In genomic region chr11:32775908-32776307, GRCh38 we compare ENCODE assay signal across 14 cellular contexts. TPM values are rescaled to one million over a fixed set of nuclear protein-coding genes. Genes with fewer than 3 reads are reported as not detected.
A peak's percentile ranks its signal among the peaks of the same experiment; 100 is the strongest.
DNase-seq lines count a peak whose midpoint lies in the region; ATAC-seq lines count a peak whose summit lies in the region.
"Had no signal": no experiment of that assay in that cellular context is flagged by ENCODE, and none has a peak within 500 bp of the region (broad histone marks: within the 10 kb centered on the region; RNA-seq: fewer than 3 reads in every experiment).

No MANE protein-coding gene starts in this region.

- ATAC-seq in stimulated activated naive CD8-positive, alpha-beta T cell treated with anti-CD3 and anti-CD28 coated beads, Interleukin-15, Interleukin-2, amounts not matched to agents 100 U/mL and 50 U/mL, for 24 hours: no peak
- peak; percentile 61 for ATAC-seq in HG02852 (IDR thresholded peaks at IDR 0.05; ENCODE audit: unreplicated experiment)
- no peak for ATAC-seq in activated CD8-positive, alpha-beta T cell treated with anti-CD3 and anti-CD28 coated beads, Interleukin-2, amount 10 ng/mL, durations not matched to agents 7 days and 5 days
- ATAC-seq: mucosa of descending colon; stimulated activated effector memory CD8-positive, alpha-beta T cell treated with anti-CD3 and anti-CD28 coated beads, Interleukin-12 subunit alpha, Interleukin-12 subunit beta, amount 100 ng/mL, for 72 hours had no signal

- DNase-seq in stimulated activated naive CD8-positive, alpha-beta T cell treated with anti-CD3 and anti-CD28 coated beads, Interleukin-15, Interleukin-2, amounts not matched to agents 100 U/mL and 50 U/mL, for 24 hours: no peak
- no peak for DNase-seq in activated CD8-positive, alpha-beta T cell treated with anti-CD3 and anti-CD28 coated beads, Interleukin-2, amount 10 ng/mL, durations not matched to agents 7 days and 5 days
- DNase-seq in NCI-H1930 (lab: John Stamatoyannopoulos, UW): no peak
- DNase-seq in KG1 (lab: John Stamatoyannopoulos, UW): no peak
- no peak for DNase-seq in NCI-H1436 (lab: John Stamatoyannopoulos, UW)
- DNase-seq in NCI-H748 treated with DMSO at 0.1 percent for 48 hours (lab: John Stamatoyannopoulos, UW): no peak
- DNase-seq: DMS79; mucosa of descending colon; NCI-H1105 treated with DMSO at 0.1 percent for 48 hours; NCI-H446 treated with DMSO at 0.1 percent for 48 hours; stimulated activated CD4-positive, alpha-beta T cell treated with anti-CD3 and anti-CD28 coated beads, Interleukin-2, amount 100 ng/mL, for 24 hours had no signal

- CTCF ChIA-PET in activated CD8-positive, alpha-beta T cell treated with anti-CD3 and anti-CD28 coated beads, Interleukin-2, amount 10 ng/mL, durations not matched to agents 7 days and 5 days (lab: Charles Lee): no interaction called here

- H3K27ac Mint-ChIP-seq in stimulated activated naive CD8-positive, alpha-beta T cell treated with anti-CD3 and anti-CD28 coated beads, Interleukin-15, Interleukin-2, amounts not matched to agents 100 ng/mL and 50 ng/mL, for 24 hours: peak overlapping the region; percentile 23
- H3K27ac Mint-ChIP-seq in activated CD8-positive, alpha-beta T cell treated with anti-CD3 and anti-CD28 coated beads, Interleukin-2, amount 10 ng/mL, durations not matched to agents 7 days and 5 days: peak overlapping the region; percentile 5
- H3K27ac Mint-ChIP-seq: stimulated activated effector memory CD8-positive, alpha-beta T cell treated with anti-CD3 and anti-CD28 coated beads, Interleukin-12 subunit alpha, Interleukin-12 subunit beta, amount 100 ng/mL, for 72 hours had no signal

- H3K27me3 Mint-ChIP-seq in stimulated activated naive CD8-positive, alpha-beta T cell treated with anti-CD3 and anti-CD28 coated beads, Interleukin-15, Interleukin-2, amounts not matched to agents 100 ng/mL and 50 ng/mL, for 24 hours: no peaks in the 10 kb centered on the region
- H3K27me3 Mint-ChIP-seq in activated CD8-positive, alpha-beta T cell treated with anti-CD3 and anti-CD28 coated beads, Interleukin-2, amount 10 ng/mL, durations not matched to agents 7 days and 5 days (ENCODE audit: low read depth): no peaks in the 10 kb centered on the region

- POLR2A ChIA-PET in activated CD8-positive, alpha-beta T cell treated with anti-CD3 and anti-CD28 coated beads, Interleukin-2, amount 10 ng/mL, durations not matched to agents 7 days and 5 days (lab: Charles Lee): no interaction called here

- no peaks in the 10 kb centered on the region for H3K9me3 Mint-ChIP-seq in stimulated activated naive CD8-positive, alpha-beta T cell treated with anti-CD3 and anti-CD28 coated beads, Interleukin-15, Interleukin-2, amounts not matched to agents 100 ng/mL and 50 ng/mL, for 24 hours
- no peaks in the 10 kb centered on the region for H3K9me3 Mint-ChIP-seq in activated CD8-positive, alpha-beta T cell treated with anti-CD3 and anti-CD28 coated beads, Interleukin-2, amount 10 ng/mL, durations not matched to agents 7 days and 5 days (ENCODE audit: insufficient read depth)
- H3K9me3 Mint-ChIP-seq: stimulated activated effector memory CD8-positive, alpha-beta T cell treated with anti-CD3 and anti-CD28 coated beads, Interleukin-12 subunit alpha, Interleukin-12 subunit beta, amount 100 ng/mL, for 72 hours had no signal

- no peaks in the 10 kb centered on the region for H3K36me3 Mint-ChIP-seq in stimulated activated naive CD8-positive, alpha-beta T cell treated with anti-CD3 and anti-CD28 coated beads, Interleukin-15, Interleukin-2, amounts not matched to agents 100 ng/mL and 50 ng/mL, for 24 hours (ENCODE audit: low read depth)
- no peaks in the 10 kb centered on the region for H3K36me3 Mint-ChIP-seq in activated CD8-positive, alpha-beta T cell treated with anti-CD3 and anti-CD28 coated beads, Interleukin-2, amount 10 ng/mL, durations not matched to agents 7 days and 5 days (ENCODE audit: low read depth)
- H3K36me3 Mint-ChIP-seq: stimulated activated effector memory CD8-positive, alpha-beta T cell treated with anti-CD3 and anti-CD28 coated beads, Interleukin-12 subunit alpha, Interleukin-12 subunit beta, amount 100 ng/mL, for 72 hours had no signal

- peaks cover 15% of the 10 kb centered on the region for H3K4me1 Mint-ChIP-seq in stimulated activated naive CD8-positive, alpha-beta T cell treated with anti-CD3 and anti-CD28 coated beads, Interleukin-15, Interleukin-2, amounts not matched to agents 100 ng/mL and 50 ng/mL, for 24 hours (ENCODE audit: low read depth)
- peaks cover 15% of the 10 kb centered on the region for H3K4me1 Mint-ChIP-seq in activated CD8-positive, alpha-beta T cell treated with anti-CD3 and anti-CD28 coated beads, Interleukin-2, amount 10 ng/mL, durations not matched to agents 7 days and 5 days (ENCODE audit: low read depth)

- peak overlapping the region; percentile 47 for H3K4me3 Mint-ChIP-seq in stimulated activated naive CD8-positive, alpha-beta T cell treated with anti-CD3 and anti-CD28 coated beads, Interleukin-15, Interleukin-2, amounts not matched to agents 100 ng/mL and 50 ng/mL, for 24 hours
- peak overlapping the region; percentile 52 for H3K4me3 Mint-ChIP-seq in activated CD8-positive, alpha-beta T cell treated with anti-CD3 and anti-CD28 coated beads, Interleukin-2, amount 10 ng/mL, durations not matched to agents 7 days and 5 days
- H3K4me3 Mint-ChIP-seq: stimulated activated effector memory CD8-positive, alpha-beta T cell treated with anti-CD3 and anti-CD28 coated beads, Interleukin-12 subunit alpha, Interleukin-12 subunit beta, amount 100 ng/mL, for 72 hours had no signal

RNA-seq across cellular contexts. Expression of gene CCDC73, which starts 18.6 kb away (rescaled TPM):
- not detected for total RNA-seq in activated CD8-positive, alpha-beta T cell treated with anti-CD3 and anti-CD28 coated beads, Interleukin-2, amount 10 ng/mL, durations not matched to agents 7 days and 5 days
- total RNA-seq: mucosa of descending colon had no signal

RNA-seq across cellular contexts. Expression of gene PRRG4, which starts 53.8 kb away (rescaled TPM):
- under 1 TPM; 0.24 to 0.26 TPM for total RNA-seq in activated CD8-positive, alpha-beta T cell treated with anti-CD3 and anti-CD28 coated beads, Interleukin-2, amount 10 ng/mL, durations not matched to agents 7 days and 5 days
